In the genomic region with DNA sequence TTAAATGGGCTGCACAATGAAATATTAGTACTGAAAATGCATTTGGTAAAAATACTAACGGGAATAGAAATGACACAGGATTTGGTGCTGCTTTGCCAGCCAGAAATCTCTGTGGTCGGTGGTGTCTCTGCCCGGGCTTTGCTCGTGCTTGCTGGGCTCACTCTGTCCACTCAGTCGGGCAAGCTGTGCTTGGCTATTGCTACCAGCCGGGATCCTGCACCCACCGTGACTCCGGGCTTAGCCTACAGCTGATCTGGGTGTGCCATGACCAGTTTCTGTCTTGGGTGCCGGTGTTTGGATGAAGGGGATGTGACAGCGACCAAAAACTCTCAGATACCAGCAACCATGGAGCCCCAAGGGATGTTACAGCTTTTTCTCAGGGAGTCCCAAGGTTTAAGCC, we compare ENCODE assay signal across 1 cellular context.
TF ChIP-seq lines count a peak whose summit lies in the region.

No MANE protein-coding gene starts in this region.

TF ChIP-seq in GM23338, 12 proteins besides CTCF, POLR2A, EP300 and RAD21 (continued from another document):
- TF ChIP-seq, protein P1, sequence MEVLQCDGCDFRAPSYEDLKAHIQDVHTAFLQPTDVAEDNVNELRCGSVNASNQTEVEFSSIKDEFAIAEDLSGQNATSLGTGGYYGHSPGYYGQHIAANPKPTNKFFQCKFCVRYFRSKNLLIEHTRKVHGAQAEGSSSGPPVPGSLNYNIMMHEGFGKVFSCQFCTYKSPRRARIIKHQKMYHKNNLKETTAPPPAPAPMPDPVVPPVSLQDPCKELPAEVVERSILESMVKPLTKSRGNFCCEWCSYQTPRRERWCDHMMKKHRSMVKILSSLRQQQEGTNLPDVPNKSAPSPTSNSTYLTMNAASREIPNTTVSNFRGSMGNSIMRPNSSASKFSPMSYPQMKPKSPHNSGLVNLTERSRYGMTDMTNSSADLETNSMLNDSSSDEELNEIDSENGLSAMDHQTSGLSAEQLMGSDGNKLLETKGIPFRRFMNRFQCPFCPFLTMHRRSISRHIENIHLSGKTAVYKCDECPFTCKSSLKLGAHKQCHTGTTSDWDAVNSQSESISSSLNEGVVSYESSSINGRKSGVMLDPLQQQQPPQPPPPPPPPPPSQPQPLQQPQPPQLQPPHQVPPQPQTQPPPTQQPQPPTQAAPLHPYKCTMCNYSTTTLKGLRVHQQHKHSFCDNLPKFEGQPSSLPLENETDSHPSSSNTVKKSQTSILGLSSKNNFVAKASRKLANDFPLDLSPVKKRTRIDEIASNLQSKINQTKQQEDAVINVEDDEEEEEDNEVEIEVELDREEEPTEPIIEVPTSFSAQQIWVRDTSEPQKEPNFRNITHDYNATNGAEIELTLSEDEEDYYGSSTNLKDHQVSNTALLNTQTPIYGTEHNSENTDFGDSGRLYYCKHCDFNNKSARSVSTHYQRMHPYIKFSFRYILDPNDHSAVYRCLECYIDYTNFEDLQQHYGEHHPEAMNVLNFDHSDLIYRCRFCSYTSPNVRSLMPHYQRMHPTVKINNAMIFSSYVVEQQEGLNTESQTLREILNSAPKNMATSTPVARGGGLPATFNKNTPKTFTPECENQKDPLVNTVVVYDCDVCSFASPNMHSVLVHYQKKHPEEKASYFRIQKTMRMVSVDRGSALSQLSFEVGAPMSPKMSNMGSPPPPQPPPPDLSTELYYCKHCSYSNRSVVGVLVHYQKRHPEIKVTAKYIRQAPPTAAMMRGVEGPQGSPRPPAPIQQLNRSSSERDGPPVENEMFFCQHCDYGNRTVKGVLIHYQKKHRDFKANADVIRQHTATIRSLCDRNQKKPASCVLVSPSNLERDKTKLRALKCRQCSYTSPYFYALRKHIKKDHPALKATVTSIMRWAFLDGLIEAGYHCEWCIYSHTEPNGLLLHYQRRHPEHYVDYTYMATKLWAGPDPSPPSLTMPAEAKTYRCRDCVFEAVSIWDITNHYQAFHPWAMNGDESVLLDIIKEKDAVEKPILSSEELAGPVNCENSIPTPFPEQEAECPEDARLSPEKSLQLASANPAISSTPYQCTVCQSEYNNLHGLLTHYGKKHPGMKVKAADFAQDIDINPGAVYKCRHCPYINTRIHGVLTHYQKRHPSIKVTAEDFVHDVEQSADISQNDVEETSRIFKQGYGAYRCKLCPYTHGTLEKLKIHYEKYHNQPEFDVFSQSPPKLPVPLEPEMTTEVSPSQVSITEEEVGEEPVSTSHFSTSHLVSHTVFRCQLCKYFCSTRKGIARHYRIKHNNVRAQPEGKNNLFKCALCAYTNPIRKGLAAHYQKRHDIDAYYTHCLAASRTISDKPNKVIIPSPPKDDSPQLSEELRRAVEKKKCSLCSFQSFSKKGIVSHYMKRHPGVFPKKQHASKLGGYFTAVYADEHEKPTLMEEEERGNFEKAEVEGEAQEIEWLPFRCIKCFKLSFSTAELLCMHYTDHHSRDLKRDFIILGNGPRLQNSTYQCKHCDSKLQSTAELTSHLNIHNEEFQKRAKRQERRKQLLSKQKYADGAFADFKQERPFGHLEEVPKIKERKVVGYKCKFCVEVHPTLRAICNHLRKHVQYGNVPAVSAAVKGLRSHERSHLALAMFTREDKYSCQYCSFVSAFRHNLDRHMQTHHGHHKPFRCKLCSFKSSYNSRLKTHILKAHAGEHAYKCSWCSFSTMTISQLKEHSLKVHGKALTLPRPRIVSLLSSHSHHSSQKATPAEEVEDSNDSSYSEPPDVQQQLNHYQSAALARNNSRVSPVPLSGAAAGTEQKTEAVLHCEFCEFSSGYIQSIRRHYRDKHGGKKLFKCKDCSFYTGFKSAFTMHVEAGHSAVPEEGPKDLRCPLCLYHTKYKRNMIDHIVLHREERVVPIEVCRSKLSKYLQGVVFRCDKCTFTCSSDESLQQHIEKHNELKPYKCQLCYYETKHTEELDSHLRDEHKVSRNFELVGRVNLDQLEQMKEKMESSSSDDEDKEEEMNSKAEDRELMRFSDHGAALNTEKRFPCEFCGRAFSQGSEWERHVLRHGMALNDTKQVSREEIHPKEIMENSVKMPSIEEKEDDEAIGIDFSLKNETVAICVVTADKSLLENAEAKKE (CRISPR knock-in tag; IDR thresholded peaks at IDR 0.05), result no peak
